In the genomic region with DNA sequence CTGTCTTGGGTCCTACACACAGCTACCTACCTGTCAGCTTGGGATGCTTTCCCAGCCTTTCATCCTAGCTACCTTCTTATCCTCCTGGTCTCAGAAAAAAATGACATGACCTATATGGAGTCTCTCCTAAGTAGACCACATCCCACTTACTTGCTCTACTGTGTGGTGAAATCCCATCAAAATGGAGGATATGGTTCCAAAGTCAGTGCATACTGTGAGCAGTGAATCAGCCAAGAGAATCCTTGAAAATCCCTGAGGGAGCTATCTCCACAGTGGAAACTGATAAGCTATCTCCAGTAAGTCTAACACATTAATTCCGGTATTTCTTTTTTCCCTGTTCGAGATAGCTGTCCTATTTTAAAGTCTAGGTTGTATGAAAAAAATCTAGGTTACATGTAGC, we compare ENCODE assay signal across 16 cellular contexts.
"Had no signal": no experiment of that assay in that cellular context is flagged by ENCODE, and none has a peak within 500 bp of the region (broad histone marks: within the 10 kb centered on the region; RNA-seq: fewer than 3 reads in every experiment).

No MANE protein-coding gene starts in this region.

- H3K27ac ChIP-seq: colonic mucosa, psoas muscle, right lobe of liver, spleen, tibial nerve, WERI-Rb-1 had no signal

- H3K36me3 ChIP-seq: colonic mucosa, right lobe of liver, spleen, tibial nerve, WERI-Rb-1 had no signal

- H3K4me1 ChIP-seq: colonic mucosa had no signal

- H3K4me3 ChIP-seq: colonic mucosa, psoas muscle, right lobe of liver, spleen, tibial nerve had no signal

- ATAC-seq: activated CD4-positive, alpha-beta T cell treated with anti-CD3 and anti-CD28 coated beads for 36 hours; naive thymus-derived CD4-positive, alpha-beta T cell; right lobe of liver; stimulated activated naive B cell treated with anti-CD40 and anti-IgM and Interleukin-4, amounts not matched to agents 10 μg/mL and 1 μg/mL and 100 μg/mL, for 72 hours had no signal

- DNase-seq: activated CD4-positive, alpha-beta memory T cell treated with anti-CD3 and anti-CD28 coated beads, Interleukin-2, amount 10 ng/mL, durations not matched to agents 7 days and 5 days; activated gamma-delta T cell; activated T-cell treated with anti-CD3 and anti-CD28 coated beads, Interleukin-2, amount 50 U/mL, for 48 hours; caudate nucleus; colonic mucosa; effector CD8-positive, alpha-beta T cell; naive thymus-derived CD4-positive, alpha-beta T cell; psoas muscle; right lobe of liver; spleen; stimulated activated CD4-positive, alpha-beta T cell treated with anti-CD3 and anti-CD28 coated beads, Interleukin-2, amount 100 ng/mL, for 24 hours; stimulated activated naive B cell treated with anti-CD40 and anti-IgM and Interleukin-4, amounts not matched to agents 10 μg/mL and 1 μg/mL and 100 μg/mL, for 72 hours; T-helper 9 cell; WERI-Rb-1 had no signal

- H3K27me3 ChIP-seq: colonic mucosa, right lobe of liver, spleen, tibial nerve had no signal

- H3K9me3 ChIP-seq: colonic mucosa, right lobe of liver, spleen had no signal
